ENCODE assay signal across 17 cellular contexts in the genomic region with DNA sequence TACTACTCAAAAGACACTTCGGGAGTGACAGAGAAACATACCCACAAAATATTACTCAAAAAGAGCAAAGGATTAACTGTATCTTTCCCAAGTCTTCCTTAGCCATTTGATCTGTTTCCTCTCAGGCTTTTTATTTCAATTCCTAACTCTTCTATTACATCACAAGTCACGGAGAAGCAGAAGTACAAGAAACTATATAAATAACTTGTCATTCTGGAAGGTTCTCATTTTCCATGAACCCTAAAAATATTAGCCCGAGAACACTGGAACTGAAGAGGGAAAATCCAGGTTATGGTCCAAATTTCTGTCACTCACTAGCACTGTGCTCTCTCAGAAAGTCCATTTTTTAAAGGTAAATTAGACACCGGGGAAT.
"Had no signal": no experiment of that assay in that cellular context is flagged by ENCODE, and none has a peak within 500 bp of the region (broad histone marks: within the 10 kb centered on the region; RNA-seq: fewer than 3 reads in every experiment).

No MANE protein-coding gene starts in this region.

- H3K36me3 Mint-ChIP-seq: activated CD8-positive, alpha-beta memory T cell treated with anti-CD3 and anti-CD28 coated beads, Interleukin-2, amount 10 ng/mL, durations not matched to agents 7 days and 5 days; activated naive CD8-positive, alpha-beta T cell had no signal

- H3K4me3 Mint-ChIP-seq: activated CD8-positive, alpha-beta memory T cell treated with anti-CD3 and anti-CD28 coated beads, Interleukin-2, amount 10 ng/mL, durations not matched to agents 7 days and 5 days; activated naive CD8-positive, alpha-beta T cell; activated T-cell treated with anti-CD3 and anti-CD28 coated beads, Interleukin-2, amount 50 U/mL, for 24 hours; naive thymus-derived CD8-positive, alpha-beta T cell; stimulated activated naive CD8-positive, alpha-beta T cell treated with anti-CD3 and anti-CD28 coated beads, Interleukin-15, Interleukin-2, amounts not matched to agents 100 ng/mL and 50 ng/mL, for 24 hours; T-helper 2 cell treated with Interferon-gamma antibody and Interleukin-4, amounts not matched to agents 5 μg/mL and 100 μg/mL, for 36 hours had no signal

- H3K4me1 Mint-ChIP-seq: activated CD8-positive, alpha-beta memory T cell treated with anti-CD3 and anti-CD28 coated beads, Interleukin-2, amount 10 ng/mL, durations not matched to agents 7 days and 5 days had no signal

- H3K4me3 ChIP-seq: dorsolateral prefrontal cortex, lower lobe of right lung, thoracic aorta had no signal

- H3K9me3 ChIP-seq: lower lobe of right lung, thoracic aorta had no signal

- H3K9me3 Mint-ChIP-seq: activated T-cell treated with anti-CD3 and anti-CD28 coated beads, Interleukin-2, amount 50 U/mL, for 24 hours; naive thymus-derived CD8-positive, alpha-beta T cell; stimulated activated naive CD8-positive, alpha-beta T cell treated with anti-CD3 and anti-CD28 coated beads, Interleukin-15, Interleukin-2, amounts not matched to agents 100 ng/mL and 50 ng/mL, for 24 hours; T-helper 2 cell treated with Interferon-gamma antibody and Interleukin-4, amounts not matched to agents 5 μg/mL and 100 μg/mL, for 36 hours had no signal

- H3K36me3 ChIP-seq: thoracic aorta had no signal

- DNase-seq: activated CD4-positive, alpha-beta T cell treated with anti-CD3 and anti-CD28 coated beads, Interleukin-2, amount 50 U/mL, for 4 hours; activated CD8-positive, alpha-beta memory T cell treated with anti-CD3 and anti-CD28 coated beads, Interleukin-2, amount 10 ng/mL, durations not matched to agents 7 days and 5 days; activated effector memory CD4-positive, alpha-beta T cell treated with Interleukin-2 at 50 U/mL for 16 hours; activated T-cell treated with anti-CD3 and anti-CD28 coated beads, Interleukin-2, amount 50 U/mL, for 24 hours; brain microvascular endothelial cell; dorsolateral prefrontal cortex; hypothalamus; kidney glomerular epithelial cell; lower lobe of right lung; naive thymus-derived CD8-positive, alpha-beta T cell; stimulated activated CD4-positive, alpha-beta T cell treated with anti-CD3 and anti-CD28 coated beads, Interleukin-15, amount 100 ng/mL, for 24 hours; stimulated activated CD4-positive, alpha-beta T cell treated with anti-CD3 and anti-CD28 coated beads, Interleukin-4, amount 100 ng/mL, for 24 hours; SW 1271 had no signal

- H3K27ac Mint-ChIP-seq: activated CD8-positive, alpha-beta memory T cell treated with anti-CD3 and anti-CD28 coated beads, Interleukin-2, amount 10 ng/mL, durations not matched to agents 7 days and 5 days; activated naive CD8-positive, alpha-beta T cell; activated T-cell treated with anti-CD3 and anti-CD28 coated beads, Interleukin-2, amount 50 U/mL, for 24 hours; stimulated activated naive CD8-positive, alpha-beta T cell treated with anti-CD3 and anti-CD28 coated beads, Interleukin-15, Interleukin-2, amounts not matched to agents 100 ng/mL and 50 ng/mL, for 24 hours; T-helper 2 cell treated with Interferon-gamma antibody and Interleukin-4, amounts not matched to agents 5 μg/mL and 100 μg/mL, for 36 hours had no signal

- H3K27me3 Mint-ChIP-seq: activated T-cell treated with anti-CD3 and anti-CD28 coated beads, Interleukin-2, amount 50 U/mL, for 24 hours had no signal

- H3K27me3 ChIP-seq: brain microvascular endothelial cell, dorsolateral prefrontal cortex had no signal

- H3K27ac ChIP-seq: brain microvascular endothelial cell, lower lobe of right lung, thoracic aorta had no signal
